In genomic region chr14:103528512-103529382, GRCh38 we compare ENCODE assay signal across 8 cellular contexts. TPM values are rescaled to one million over a fixed set of nuclear protein-coding genes. Genes with fewer than 3 reads are reported as not detected.
DNase-seq lines count a peak whose midpoint lies in the region; ATAC-seq, FAIRE-seq and TF ChIP-seq lines count a peak whose summit lies in the region.

Gene TRMT61A, plus strand, starts transcription at chr14:103529196. Its CDS starts 783 bp downstream, at chr14:103529979.

- no peak for FAIRE-seq in bronchial epithelial cell (lab: Jason Lieb, UNC)

- no peaks in the 10 kb centered on the region; the same call in 1 of the 2 replicates for H3K4me1 ChIP-seq in ES-I3 (ENCODE audit: insufficient read depth, low read length)

- POLR2A ChIA-PET in activated B cell treated with CpG ODN at 0.5 μM for 24 hours (lab: Charles Lee): interaction anchor here (0.6 to 1.5 kb wide), 14 partner anchors 8 to 895 kb away, joined by 3 to 8 read pairs (median 3); partner anchors contain the start of genes BAG5, CDC42BPB, COA8 and EIF5

- no peaks in the 10 kb centered on the region; the same call in 1 of the 2 replicates for H3K36me3 ChIP-seq in ES-I3 (ENCODE audit: insufficient read depth, low read length)
- peaks cover 6% of the 10 kb centered on the region for H3K36me3 ChIP-seq in bronchial epithelial cell (ENCODE audit: control insufficient read depth, insufficient read depth, low read length)

- H3K9me3 Mint-ChIP-seq in activated B cell treated with CpG ODN at 0.5 μM for 24 hours (no peaks in the 10 kb centered on the region), immature natural killer cell (no peaks in the 10 kb centered on the region)

- CTCF ChIA-PET in activated B cell treated with CpG ODN at 0.5 μM for 24 hours (lab: Charles Lee): interaction anchor here (3.3 kb wide), 1 partner anchor 10 kb away, joined by 16 read pairs; no protein-coding TSS in a partner anchor

- H3K27me3 Mint-ChIP-seq in activated B cell treated with CpG ODN at 0.5 μM for 24 hours (no peaks in the 10 kb centered on the region), immature natural killer cell (ENCODE audit: low read depth in 3 of 3) (peaks cover 8 to 11% (median 10%) of the 10 kb centered on the region in 3 donors)

- ATAC-seq in HG02970 (IDR thresholded peaks at IDR 0.05; ENCODE audit: low FRiP score, unreplicated experiment) (peak; percentile 51), activated B cell treated with CpG ODN at 0.5 μM for 24 hours (ENCODE audit: low read depth) (peak; percentile 26), GM21786 (IDR thresholded peaks at IDR 0.05; ENCODE audit: unreplicated experiment) (no peak)

- H3K4me3 Mint-ChIP-seq in activated B cell treated with CpG ODN at 0.5 μM for 24 hours (peak within 1 kb of the TSS; percentile 92), immature natural killer cell (peak within 1 kb of the TSS; percentile 89 to 97 (median 93))

- H3K27me3 ChIP-seq in bronchial epithelial cell (ENCODE audit: control insufficient read depth, insufficient read depth, low read length): peaks cover 2% of the 10 kb centered on the region

- TF ChIP-seq CTCF in activated B cell treated with CpG ODN at 0.5 μM for 24 hours (IDR thresholded peaks at IDR 0.05) (no peak), bronchial epithelial cell (IDR thresholded peaks at IDR 0.05; ENCODE audit: insufficient read depth, low read length, severe bottlenecking) (no peak)

- peak within 1 kb of the TSS; percentile 96 for H3K27ac Mint-ChIP-seq in activated B cell treated with CpG ODN at 0.5 μM for 24 hours
- H3K27ac Mint-ChIP-seq in immature natural killer cell: peak within 1 kb of the TSS; percentile 89 to 94 (median 92)

- intact Hi-C loops in activated B cell treated with CpG ODN at 0.5 μM for 24 hours (cut with micrococcal nuclease): loop anchor here (1.0 to 10.0 kb wide), 4 partner anchors 7 to 764 kb away; partner anchors contain the start of genes EIF5 and MARK3

- peaks cover 18% of the 10 kb centered on the region for H3K36me3 Mint-ChIP-seq in activated B cell treated with CpG ODN at 0.5 μM for 24 hours (ENCODE audit: low read depth)
- no peaks in the 10 kb centered on the region for H3K36me3 Mint-ChIP-seq in immature natural killer cell

- H3K4me3 ChIP-seq in bronchial epithelial cell (ENCODE audit: low read depth, low read length): peak within 1 kb of the TSS; percentile 81

- peaks cover 62% of the 10 kb centered on the region for H3K4me1 Mint-ChIP-seq in activated B cell treated with CpG ODN at 0.5 μM for 24 hours
- peaks cover 26 to 35% of the 10 kb centered on the region in 2 donors for H3K4me1 Mint-ChIP-seq in immature natural killer cell

- H3K9me3 ChIP-seq in ES-I3 (ENCODE audit: control insufficient read depth, insufficient read depth, low read length): no peaks in the 10 kb centered on the region

- peak; percentile 93 for DNase-seq in NCI-H2171 treated with DMSO at 0.1 percent for 48 hours (lab: John Stamatoyannopoulos, UW)
- DNase-seq in activated B cell treated with CpG ODN at 0.5 μM for 24 hours: peak; percentile 65
- DNase-seq in bronchial epithelial cell (ENCODE audit: low read depth): peak; percentile 69
- DNase-seq in immature natural killer cell: peak; percentile 70 to 77 (median 76)
- DNase-seq in smooth muscle cell of the brain vasculature (ENCODE audit: low read depth, low spot score): peak; percentile 70

- peak within 1 kb of the TSS; percentile 89 for H3K9ac ChIP-seq in ES-I3 (ENCODE audit: low read depth, low read length)

RNA-seq across cellular contexts. Expression of gene TRMT61A, which starts in this region (rescaled TPM):
- 19.4 and 21.8 TPM in 2 replicates for total RNA-seq in activated B cell treated with CpG ODN at 0.5 μM for 24 hours
- 8.7 and 13.7 TPM in 2 replicates for total RNA-seq in bronchial epithelial cell
- 1 to 10 TPM; 1.4 to 7.7 (median 5.0) TPM for polyA plus RNA-seq in immature natural killer cell
